ENCODE assay signal across 8 cellular contexts in genomic region chr4:182918791-182919302, GRCh38. TPM values are rescaled to one million over a fixed set of nuclear protein-coding genes. Genes with fewer than 3 reads are reported as not detected.
DNase-seq lines count a peak whose midpoint lies in the region; ATAC-seq and TF ChIP-seq lines count a peak whose summit lies in the region.

No MANE protein-coding gene starts in this region.

- H3K27ac ChIP-seq in transverse colon (peak overlapping the region; percentile 93 to 97 (median 95)), sigmoid colon (peak overlapping the region in 2 of 4 donors; percentile 95 to 96)

- H3K4me3 Mint-ChIP-seq in activated naive CD4-positive, alpha-beta T cell treated with anti-CD3 and anti-CD28 coated beads for 36 hours: peak overlapping the region; percentile 60
- peak overlapping the region; percentile 68 for H3K4me3 Mint-ChIP-seq in activated naive CD8-positive, alpha-beta T cell

- H3K9me3 ChIP-seq in transverse colon: no peaks in the 10 kb centered on the region
- H3K9me3 ChIP-seq in sigmoid colon: no peaks in the 10 kb centered on the region

- in situ Hi-C loops in transverse colon (cut with MboI; ENCODE audit: low pct_ligation_motif_present in 1 of 4, low pct_unique_long_range_greater_than_20kb in 1 of 4, low sequenced_read_pairs in 3 of 4): no loop called here

- CTCF ChIA-PET in activated naive CD4-positive, alpha-beta T cell treated with anti-CD3 and anti-CD28 coated beads for 36 hours (lab: Charles Lee): interaction anchor here (0.5 to 1.5 kb wide), 6 partner anchors 9 to 525 kb away, joined by 3 to 4 read pairs (median 3); partner anchors contain the start of gene CDKN2AIP

- no peaks in the 10 kb centered on the region for H3K27me3 Mint-ChIP-seq in activated naive CD4-positive, alpha-beta T cell treated with anti-CD3 and anti-CD28 coated beads for 36 hours (ENCODE audit: low read depth)
- H3K27me3 Mint-ChIP-seq in activated naive CD8-positive, alpha-beta T cell: no peaks in the 10 kb centered on the region

- H3K9me3 Mint-ChIP-seq in activated naive CD4-positive, alpha-beta T cell treated with anti-CD3 and anti-CD28 coated beads for 36 hours: no peaks in the 10 kb centered on the region
- no peaks in the 10 kb centered on the region for H3K9me3 Mint-ChIP-seq in activated naive CD8-positive, alpha-beta T cell (ENCODE audit: low read depth)

- H3K27me3 ChIP-seq in transverse colon (no peaks in the 10 kb centered on the region), sigmoid colon (no peaks in the 10 kb centered on the region)

- TF ChIP-seq CTCF in transverse colon (IDR thresholded peaks at IDR 0.05) (no peak), sigmoid colon (IDR thresholded peaks at IDR 0.05) (no peak)

- TF ChIP-seq POLR2A in transverse colon (IDR thresholded peaks at IDR 0.05) (no peak), sigmoid colon (IDR thresholded peaks at IDR 0.05) (no peak)

- intact Hi-C loops in activated naive CD4-positive, alpha-beta T cell treated with anti-CD3 and anti-CD28 coated beads for 36 hours (cut with micrococcal nuclease): loop anchor here (1.0 to 10.0 kb wide), 7 partner anchors 110 to 1618 kb away; partner anchors contain the start of genes CDKN2AIP and ING2
- intact Hi-C loops in transverse colon (cut with DNase I; ENCODE audit: low total_unique reads) (no loop called here), sigmoid colon (cut with DNase I) (loop anchor here (5.0 to 10.0 kb wide), 4 partner anchors 37 to 777 kb away; partner anchors contain the start of gene ING2)

- peaks cover 39% of the 10 kb centered on the region for H3K4me1 Mint-ChIP-seq in activated naive CD4-positive, alpha-beta T cell treated with anti-CD3 and anti-CD28 coated beads for 36 hours (ENCODE audit: low read depth)
- H3K4me1 Mint-ChIP-seq in activated naive CD8-positive, alpha-beta T cell (ENCODE audit: low read depth): peaks cover 44% of the 10 kb centered on the region

- WGBS in transverse colon (ENCODE audit: low coverage in 1 of 2), 2 donors: 53 to 80% methylated on average over 5 to 7 of the region's 7 CpGs
- WGBS in sigmoid colon, 2 donors: 63 to 88% methylated on average over 7 of the region's 7 CpGs

- peaks cover 17% of the 10 kb centered on the region for H3K36me3 Mint-ChIP-seq in activated naive CD4-positive, alpha-beta T cell treated with anti-CD3 and anti-CD28 coated beads for 36 hours (ENCODE audit: low read depth)
- peaks cover 2% of the 10 kb centered on the region for H3K36me3 Mint-ChIP-seq in activated naive CD8-positive, alpha-beta T cell

- TF ChIP-seq EP300 in transverse colon (IDR thresholded peaks at IDR 0.05; ENCODE audit: low read depth) (no peak), sigmoid colon (IDR thresholded peaks at IDR 0.05) (no peak)

- H3K36me3 ChIP-seq in transverse colon: no peaks in the 10 kb centered on the region
- H3K36me3 ChIP-seq in sigmoid colon: peaks cover 0 to 15% (median 8%) of the 10 kb centered on the region in 4 donors

- peak; percentile 70 for DNase-seq in activated naive CD4-positive, alpha-beta T cell treated with anti-CD3 and anti-CD28 coated beads for 36 hours
- DNase-seq in activated naive CD4-positive, alpha-beta T cell treated with anti-CD3 and anti-CD28 coated beads, Interleukin-2, amount 50 U/mL, for 16 hours: no peak
- DNase-seq in transverse colon (no peak), sigmoid colon (no peak)
- no peak for DNase-seq in effector CD8-positive, alpha-beta T cell (lab: John Stamatoyannopoulos, UW)

- ATAC-seq in HG03439 (IDR thresholded peaks at IDR 0.05; ENCODE audit: unreplicated experiment) (peak; percentile 17), GM21737 (IDR thresholded peaks at IDR 0.05; ENCODE audit: unreplicated experiment) (no peak)

- H3K4me3 ChIP-seq in transverse colon (no peak overlapping the region), sigmoid colon (no peak overlapping the region)

- H3K27ac Mint-ChIP-seq in activated naive CD4-positive, alpha-beta T cell treated with anti-CD3 and anti-CD28 coated beads for 36 hours: peak overlapping the region; percentile 92
- peak overlapping the region; percentile 84 for H3K27ac Mint-ChIP-seq in activated naive CD8-positive, alpha-beta T cell

- peaks cover 7 to 35% (median 23%) of the 10 kb centered on the region in 4 donors for H3K4me1 ChIP-seq in transverse colon
- peaks cover 0 to 33% (median 22%) of the 10 kb centered on the region in 4 donors for H3K4me1 ChIP-seq in sigmoid colon

RNA-seq across cellular contexts. Expression of gene DCTD, which starts 1.7 kb away (rescaled TPM):
- 100 to 1,000 TPM; 137 to 152 TPM for total RNA-seq in activated naive CD4-positive, alpha-beta T cell treated with anti-CD3 and anti-CD28 coated beads for 36 hours
- total RNA-seq in transverse colon (10 to 100 TPM in 3 of 4 donors, 1 to 10 TPM in 1; 3.4 to 35.9 (median 24.9) TPM), sigmoid colon (10 to 100 TPM; 35.2 to 48.2 (median 40.9) TPM)
- polyA plus RNA-seq in sigmoid colon: 10 to 100 TPM; 33.3 to 54.9 (median 34.2) TPM
